In genomic region chr15:96783746-96784145, GRCh38 we compare ENCODE assay signal across 23 cellular contexts.
"Had no signal": no experiment of that assay in that cellular context is flagged by ENCODE, and none has a peak within 500 bp of the region (broad histone marks: within the 10 kb centered on the region; RNA-seq: fewer than 3 reads in every experiment).

No MANE protein-coding gene starts in this region.

- ATAC-seq: effector memory CD8-positive, alpha-beta T cell; esophagus mucosa; foreskin keratinocyte; gastrocnemius medialis; gastroesophageal sphincter; heart left ventricle; heart right ventricle had no signal

- DNase-seq: colonic mucosa; cortex of kidney; dermis blood vessel endothelial cell; dorsolateral prefrontal cortex; effector CD4-positive, alpha-beta T cell; effector CD8-positive, alpha-beta T cell; effector memory CD4-positive, alpha-beta T cell; effector memory CD8-positive, alpha-beta T cell; endodermal cell; erythroblast; esophagus squamous epithelium; foreskin fibroblast; foreskin keratinocyte; foreskin melanocyte; gastrocnemius medialis; glutamatergic neuron; head of caudate nucleus; heart right ventricle had no signal

- H3K4me1 ChIP-seq: colonic mucosa, esophagus squamous epithelium, foreskin keratinocyte, gastrocnemius medialis, gastroesophageal sphincter, heart left ventricle, heart right ventricle had no signal

- H3K4me3 ChIP-seq: colonic mucosa, coronary artery, dorsolateral prefrontal cortex, esophagus squamous epithelium, gastrocnemius medialis, gastroesophageal sphincter, heart left ventricle, heart right ventricle had no signal

- H3K27me3 ChIP-seq: colonic mucosa, esophagus squamous epithelium, foreskin keratinocyte, gastrocnemius medialis, gastroesophageal sphincter, heart left ventricle had no signal

- H3K27ac ChIP-seq: colonic mucosa, coronary artery, dorsolateral prefrontal cortex, epithelial cell of prostate, esophagus squamous epithelium, foreskin keratinocyte, gastrocnemius medialis, gastroesophageal sphincter, heart left ventricle, heart right ventricle had no signal

- H3K9me3 ChIP-seq: colonic mucosa, esophagus squamous epithelium, gastrocnemius medialis, gastroesophageal sphincter, heart left ventricle, heart right ventricle had no signal

- H3K36me3 ChIP-seq: colonic mucosa, esophagus squamous epithelium, gastrocnemius medialis, gastroesophageal sphincter, heart left ventricle, heart right ventricle had no signal
